8 cellular contexts compared by ENCODE assay signal in the genomic region with DNA sequence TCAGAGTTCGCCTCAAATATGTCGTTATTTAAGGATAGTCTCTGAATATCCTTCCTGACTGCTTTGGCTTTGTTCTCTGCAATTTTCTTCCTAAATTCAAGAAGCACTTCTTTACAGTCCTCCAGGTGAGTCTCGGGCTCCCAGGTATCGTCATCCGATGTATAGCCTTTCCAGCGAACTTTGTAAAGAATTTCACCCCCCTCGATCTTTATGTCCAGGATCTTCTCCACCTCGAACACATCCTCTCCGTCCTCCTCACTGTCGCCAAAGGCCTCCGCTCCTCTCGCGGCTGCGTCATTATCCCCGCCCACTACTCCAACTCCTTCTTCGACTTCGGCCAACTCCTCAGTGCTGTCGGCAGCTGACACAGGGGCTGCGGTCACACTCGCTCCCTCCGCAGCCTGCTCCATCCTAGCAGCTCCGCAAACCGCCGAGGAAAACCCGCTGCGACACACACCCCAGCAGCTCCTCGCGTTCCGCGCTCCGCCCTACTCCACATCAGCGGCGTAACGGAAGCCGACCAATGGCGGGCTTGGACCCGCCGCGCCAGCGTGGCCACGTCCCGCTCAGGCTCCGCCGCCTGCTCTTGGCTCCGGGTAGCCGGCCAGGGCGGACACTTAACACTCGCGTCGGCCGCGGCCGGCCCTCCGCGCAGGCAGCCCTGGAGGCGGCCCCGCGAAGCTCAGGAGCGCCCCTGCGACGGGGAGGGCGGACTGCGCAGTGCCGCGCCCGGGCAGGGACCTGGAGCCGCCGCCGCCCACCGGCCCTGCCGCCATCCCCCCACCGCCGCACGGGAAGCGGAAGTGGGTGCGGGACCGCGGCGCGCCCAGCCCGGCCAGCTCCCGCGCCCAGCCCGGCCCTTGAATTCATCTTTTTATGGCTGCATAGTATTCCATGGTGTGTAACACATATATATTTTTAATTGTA. TPM values are rescaled to one million over a fixed set of nuclear protein-coding genes. Genes with fewer than 3 reads are reported as not detected.
DNase-seq lines count a peak whose midpoint lies in the region; ATAC-seq and TF ChIP-seq lines count a peak whose summit lies in the region.

No MANE protein-coding gene starts in this region.

- H3K27me3 ChIP-seq in mucosa of rectum (ENCODE audit: control insufficient read depth in 2 of 2, insufficient read depth in 2 of 2, low read length in 2 of 2) (no peaks in the 10 kb centered on the region), subcutaneous abdominal adipose tissue (ENCODE audit: control insufficient read depth in 5 of 5, insufficient read depth in 4 of 5, low read length in 5 of 5) (no peaks in the 10 kb centered on the region)

- H3K27ac ChIP-seq in mucosa of rectum (ENCODE audit: low read depth in 2 of 2, low read length in 2 of 2) (peak overlapping the region in 1 of 2 donors; percentile 32), subcutaneous abdominal adipose tissue (ENCODE audit: low read depth, low read length) (no peak overlapping the region)

- no peak for TF ChIP-seq CTCF in endothelial cell (IDR thresholded peaks at IDR 0.05; ENCODE audit: unreplicated experiment)

- H3K4me3 Mint-ChIP-seq in endothelial cell (ENCODE audit: unreplicated experiment) = peak overlapping the region; percentile 89

- peaks cover 4% of the 10 kb centered on the region for H3K36me3 Mint-ChIP-seq in endothelial cell (ENCODE audit: low read depth, unreplicated experiment)

- H3K4me3 ChIP-seq in GM08714 (ENCODE audit: low read length) = peak overlapping the region; percentile 5; the same call in 1 of the 2 replicates
- peak overlapping the region; percentile 26 to 30 for H3K4me3 ChIP-seq in mucosa of rectum (ENCODE audit: low read length in 2 of 2)
- peak overlapping the region; percentile 53 to 76 (median 58) for H3K4me3 ChIP-seq in subcutaneous abdominal adipose tissue (ENCODE audit: low read depth in 1 of 5, low read length in 5 of 5)

- H3K27ac Mint-ChIP-seq in endothelial cell (ENCODE audit: unreplicated experiment) = peak overlapping the region; percentile 79

- ATAC-seq in GM19467 (IDR thresholded peaks at IDR 0.05; ENCODE audit: unreplicated experiment) = no peak
- no peak for ATAC-seq in HG03460 (IDR thresholded peaks at IDR 0.05; ENCODE audit: unreplicated experiment)

- peak; percentile 3 to 17 for DNase-seq in activated CD4-positive, alpha-beta T cell treated with anti-CD3 and anti-CD28 coated beads for 4 hours
- DNase-seq in endothelial cell (ENCODE audit: low spot score) = peak; percentile 64
- DNase-seq in AML-193 (lab: John Stamatoyannopoulos, UW) = no peak

- H3K9me3 ChIP-seq in mucosa of rectum (ENCODE audit: control insufficient read depth in 2 of 2, low read length in 2 of 2) (no peaks in the 10 kb centered on the region), subcutaneous abdominal adipose tissue (ENCODE audit: control insufficient read depth in 5 of 5, low read length in 5 of 5) (peaks cover 0 to 3% (median 0%) of the 10 kb centered on the region in 5 donors)

- H3K9ac ChIP-seq in mucosa of rectum (ENCODE audit: low read depth in 1 of 2, low read length in 2 of 2) = peak overlapping the region in 1 of 2 donors; percentile 26
- H3K9ac ChIP-seq in subcutaneous abdominal adipose tissue (ENCODE audit: low read length in 5 of 5) = no peak overlapping the region

- no peaks in the 10 kb centered on the region for H3K36me3 ChIP-seq in mucosa of rectum (ENCODE audit: control insufficient read depth in 2 of 2, insufficient read depth in 2 of 2, low read length in 2 of 2)
- no peaks in the 10 kb centered on the region for H3K36me3 ChIP-seq in subcutaneous abdominal adipose tissue (ENCODE audit: control insufficient read depth in 5 of 5, insufficient read depth in 5 of 5, low read length in 5 of 5)

- peaks cover 0 to 5% of the 10 kb centered on the region in 2 donors for H3K4me1 ChIP-seq in mucosa of rectum (ENCODE audit: control insufficient read depth in 2 of 2, insufficient read depth in 2 of 2, low read length in 2 of 2)
- peaks cover 0 to 6% (median 3%) of the 10 kb centered on the region in 5 donors for H3K4me1 ChIP-seq in subcutaneous abdominal adipose tissue (ENCODE audit: control insufficient read depth in 5 of 5, insufficient read depth in 5 of 5, low read length in 5 of 5)

- H3K4me1 Mint-ChIP-seq in endothelial cell (ENCODE audit: unreplicated experiment) = peaks cover 9% of the 10 kb centered on the region

- H3K27me3 Mint-ChIP-seq in endothelial cell (ENCODE audit: unreplicated experiment) = peaks cover 2% of the 10 kb centered on the region

- no peaks in the 10 kb centered on the region for H3K9me3 Mint-ChIP-seq in endothelial cell (ENCODE audit: unreplicated experiment)

RNA-seq across cellular contexts. Expression of a gene that starts 4.1 kb away (rescaled TPM):
- 0.69 TPM for total RNA-seq in endothelial cell (ENCODE audit: unreplicated experiment)

Comparison
In these comparisons a context has a peak if more than half of its experiments do, and no peak if none do; other contexts are left out.
1. H3K4me3 ChIP-seq: peak in every context shown above with its lines; median percentile 58 in subcutaneous abdominal adipose tissue; 28 in mucosa of rectum; 5 in GM08714.
2. DNase-seq: peak in activated CD4-positive, alpha-beta T cell treated with anti-CD3 and anti-CD28 coated beads for 4 hours (2 of 2) and endothelial cell (single experiment); none in AML-193 (0 of 2).